In genomic region chr1:201982923-201983805, GRCh38 we compare ENCODE assay signal across 8 cellular contexts. TPM values are rescaled to one million over a fixed set of nuclear protein-coding genes. Genes with fewer than 3 reads are reported as not detected.
DNase-seq lines count a peak whose midpoint lies in the region; ATAC-seq and TF ChIP-seq lines count a peak whose summit lies in the region.

No MANE protein-coding gene starts in this region.

- H2AFZ ChIP-seq in H9 (ENCODE audit: low read length) (no peak overlapping the region), SU-DHL-6 (ENCODE audit: low read depth, low read length, severe bottlenecking) (peak overlapping the region; percentile 1)

- H3K27ac Mint-ChIP-seq in H9 = peak overlapping the region in 2 of 3 experiments; percentile 74 to 92; a peak in 4 of 7 replicates

- no peaks in the 10 kb centered on the region for H3K9me2 ChIP-seq in SU-DHL-6 (replicated peaks; ENCODE audit: insufficient read depth, low read length)

- no peak overlapping the region for H4K5ac ChIP-seq in H9 (ENCODE audit: insufficient read length, low read depth, low read length)

- H3K27ac ChIP-seq in H9 (ENCODE audit: insufficient read length, low read depth, low read length) (no peak overlapping the region), SU-DHL-6 (ENCODE audit: low read depth, low read length) (no peak overlapping the region), adipose tissue (ENCODE audit: low read depth, low read length) (peak overlapping the region; percentile 63), heart right ventricle (peak overlapping the region; percentile 33 to 98 (median 94)), uterus (peak overlapping the region; percentile 92 to 98)

- H3K27me3 ChIP-seq in H9 (ENCODE audit: insufficient read depth, low read length) (no peaks in the 10 kb centered on the region; the same call in 1 of the 2 replicates), SU-DHL-6 (ENCODE audit: low read length) (no peaks in the 10 kb centered on the region), heart right ventricle (no peaks in the 10 kb centered on the region), uterus (no peaks in the 10 kb centered on the region)

- intact Hi-C loops in heart right ventricle (cut with DNase I) = no loop called here
- intact Hi-C loops in posterior vena cava (cut with DNase I) = no loop called here
- intact Hi-C loops in uterus (cut with DNase I; ENCODE audit: low total_unique reads) = no loop called here

- H3K4me3 ChIP-seq in SU-DHL-6 (ENCODE audit: insufficient read depth, low read length, poor library complexity, severe bottlenecking) (peak overlapping the region; percentile 61), heart right ventricle (peak overlapping the region; percentile 56 to 100 (median 96)), uterus (peak overlapping the region; percentile 72 to 100)

- peak overlapping the region; percentile 66 for H3K18ac ChIP-seq in H9 (ENCODE audit: insufficient read length, low read depth, low read length)

- H3K23ac ChIP-seq in H9 (ENCODE audit: insufficient read length, low read depth, low read length) = no peak overlapping the region

- H3K23me2 ChIP-seq in H9 (ENCODE audit: insufficient read length, low read depth, low read length, poor library complexity, severe bottlenecking) = peaks cover 9% of the 10 kb centered on the region

- peak overlapping the region; percentile 94 to 96 for H3K4me3 Mint-ChIP-seq in H9

- peaks cover 0 to 8% (median 5%) of the 10 kb centered on the region in 3 experiments; a peak in 3 of 7 replicates for H3K36me3 Mint-ChIP-seq in H9 (ENCODE audit: insufficient read depth in 1 of 3, low read depth in 3 of 3)

- H4K8ac ChIP-seq in H9 (replicated peaks; ENCODE audit: insufficient read length, low read depth, low read length) = no peak overlapping the region

- DNase-seq in GM04504 (ENCODE audit: low read depth) (peak; percentile 50), H9 (peak; percentile 70), M059J (ENCODE audit: low read depth) (peak; percentile 89), heart right ventricle (peak; percentile 70 to 82), posterior vena cava (ENCODE audit: low spot score) (peak; percentile 94), uterus (peak; percentile 77 to 80)

- no peak overlapping the region for H3K4ac ChIP-seq in H9 (ENCODE audit: low read depth, low read length)

- peaks cover 11% of the 10 kb centered on the region for H3K27me3 Mint-ChIP-seq in H9 (ENCODE audit: low read depth)

- H4K20me1 ChIP-seq in H9 (ENCODE audit: control insufficient read depth, insufficient read depth, insufficient read length) (no peaks in the 10 kb centered on the region), SU-DHL-6 (ENCODE audit: low read depth, low read length) (no peaks in the 10 kb centered on the region)

- no peak overlapping the region for H3T11ph ChIP-seq in H9 (ENCODE audit: low read length)

- no peak overlapping the region for H4K91ac ChIP-seq in H9 (ENCODE audit: insufficient read length, low read depth, low read length)

- H3K9me3 Mint-ChIP-seq in H9 = no peaks in the 10 kb centered on the region

- peaks cover 18 to 21% of the 10 kb centered on the region in 2 experiments for H3K4me1 Mint-ChIP-seq in H9

- H3K36me3 ChIP-seq in SU-DHL-6 (ENCODE audit: low read length) (no peaks in the 10 kb centered on the region), heart right ventricle (peaks cover 0 to 8% (median 0%) of the 10 kb centered on the region in 9 donors), uterus (no peaks in the 10 kb centered on the region)

- H3K79me2 ChIP-seq in H9 (ENCODE audit: insufficient read depth, low read length) (peaks cover 7% of the 10 kb centered on the region; the same call in 1 of the 2 replicates), SU-DHL-6 (ENCODE audit: insufficient read depth, low read length) (no peaks in the 10 kb centered on the region)

- TF ChIP-seq POLR2A in uterus (IDR thresholded peaks at IDR 0.05) = no peak

- H3K56ac ChIP-seq in H9 (ENCODE audit: insufficient read length, low read depth, low read length) = no peak overlapping the region

- H2BK20ac ChIP-seq in H9 (ENCODE audit: low read depth, low read length, poor library complexity, severe bottlenecking) = no peak overlapping the region

- H3K4me2 ChIP-seq in H9 (ENCODE audit: insufficient read depth, insufficient read length, low read length) (peak overlapping the region; percentile 73), SU-DHL-6 (ENCODE audit: low read depth, low read length, poor library complexity, severe bottlenecking) (peak overlapping the region; percentile 67)

- no peak overlapping the region for H2BK12ac ChIP-seq in H9 (ENCODE audit: insufficient read length, low read depth, low read length)

- no peak overlapping the region for H2AK5ac ChIP-seq in H9 (ENCODE audit: insufficient read length, low read length)

- no peak; the same call in 1 of the 3 replicates for TF ChIP-seq CTCF in H9 (conservative IDR thresholded peaks at IDR 0.05)
- TF ChIP-seq CTCF in SU-DHL-6 (IDR thresholded peaks at IDR 0.05; ENCODE audit: insufficient read depth, low read length, poor library complexity, severe bottlenecking) = no peak
- peak in 2 of 9 donors; percentile 3 to 5 for TF ChIP-seq CTCF in heart right ventricle (IDR thresholded peaks at IDR 0.05)
- TF ChIP-seq CTCF in uterus (IDR thresholded peaks at IDR 0.05) = peak in 2 of 4 experiments; percentile 27 to 31

- H3K79me1 ChIP-seq in H9 (ENCODE audit: insufficient read depth, low read depth, low read length, poor library complexity, severe bottlenecking) = peaks cover 3% of the 10 kb centered on the region

- H3K4me1 ChIP-seq in H9 (ENCODE audit: insufficient read depth, low read length) (no peaks in the 10 kb centered on the region; the same call in 1 of the 2 replicates), heart right ventricle (peaks cover 0 to 52% (median 18%) of the 10 kb centered on the region in 9 donors), uterus (no peaks in the 10 kb centered on the region)

- peak overlapping the region; percentile 80 for H3K14ac ChIP-seq in H9 (ENCODE audit: insufficient read depth, low read length)

- H2BK120ac ChIP-seq in H9 (ENCODE audit: low read depth, low read length, poor library complexity, severe bottlenecking) = no peak overlapping the region

- H3K9ac ChIP-seq in H9 (ENCODE audit: extremely low read depth, insufficient read length, low read length) = peak overlapping the region; percentile 57
- H3K9ac ChIP-seq in SU-DHL-6 (ENCODE audit: low read length) = peak overlapping the region; percentile 58

- WGBS in H9 (ENCODE audit: extremely low coverage, insufficient read length, low lambda C conversion rate) = no CpG with 5 or more reads among the region's 53 CpGs
- 2% methylated on average over 42 to 53 of the region's 53 CpGs for WGBS in adipose tissue, 3 donors
- WGBS in heart right ventricle, 2 donors = 3 to 4% methylated on average over 51 to 53 of the region's 53 CpGs

- no peaks in the 10 kb centered on the region for H3F3A ChIP-seq in SU-DHL-6 (ENCODE audit: insufficient read depth)

- ATAC-seq in heart right ventricle = peak; percentile 80 to 92 (median 86)

- no peak overlapping the region for H2BK15ac ChIP-seq in H9 (ENCODE audit: low read depth, low read length)

- no peak overlapping the region for H2BK5ac ChIP-seq in H9 (ENCODE audit: insufficient read length, low read length)

- H3K9me3 ChIP-seq in H9 (ENCODE audit: control insufficient read depth, low read depth, low read length) (no peaks in the 10 kb centered on the region), SU-DHL-6 (ENCODE audit: insufficient read depth, low read length) (no peaks in the 10 kb centered on the region), heart right ventricle (no peaks in the 10 kb centered on the region), uterus (no peaks in the 10 kb centered on the region)

RNA-seq across cellular contexts. Expression of gene RNPEP, which starts 0.7 kb away (rescaled TPM):
- 49.2 and 49.9 TPM in 2 replicates for total RNA-seq in H9 (2021)
- 76.3 and 119 TPM in 2 replicates for total RNA-seq in M059J (2014; rRNA removed; shearing (Covaris generic))
- 10 to 100 TPM; 22.3 to 49.8 (median 29.6) TPM for polyA plus RNA-seq in adipose tissue
- total RNA-seq in heart right ventricle = 10 to 100 TPM; 11.1 to 27.4 (median 15.7) TPM
- polyA plus RNA-seq in heart right ventricle = 10 to 100 TPM; 13.8 to 24.0 TPM
- total RNA-seq in posterior vena cava = 10 to 100 TPM; 29.1 to 38.7 TPM
- total RNA-seq in uterus = 10 to 100 TPM; 17.9 to 64.8 (median 41.7) TPM

RNA-seq across cellular contexts. Expression of gene ELF3, which starts 27.2 kb away (rescaled TPM):
- total RNA-seq in H9 (2021) (9.1 and 10.4 TPM in 2 replicates), heart right ventricle (100 to 1,000 TPM in 1 of 10 donors, 10 to 100 TPM in 1, 1 to 10 TPM in 3, under 1 TPM in 3, not detected in 2; 0.09 to 255 (median 1.4) TPM), posterior vena cava (under 1 TPM; 0.37 to 0.48 TPM), uterus (10 to 100 TPM in 1 of 4 donors, 1 to 10 TPM in 3; 1.0 to 67.7 (median 2.0) TPM)
- total RNA-seq in M059J (2014; rRNA removed; shearing (Covaris generic)) = 0.15 and 2.3 TPM in 2 replicates
- polyA plus RNA-seq in adipose tissue (100 to 1,000 TPM in 1 of 3 donors, 10 to 100 TPM in 1, 1 to 10 TPM in 1; 2.2 to 222 (median 16.5) TPM), heart right ventricle (1 to 10 TPM in 1 of 2 donors, under 1 TPM in 1; 0.51 to 2.7 TPM)

RNA-seq across cellular contexts. Expression of gene TIMM17A, which starts 27.9 kb away (rescaled TPM):
- 60.3 and 60.9 TPM in 2 replicates for total RNA-seq in H9 (2021)
- 85.0 and 113 TPM in 2 replicates for total RNA-seq in M059J (2014; rRNA removed; shearing (Covaris generic))
- 10 to 100 TPM; 19.2 to 44.6 (median 38.0) TPM for polyA plus RNA-seq in adipose tissue
- 100 to 1,000 TPM in 2 of 10 donors, 10 to 100 TPM in 8; 71.1 to 113 (median 88.9) TPM for total RNA-seq in heart right ventricle
- 100 to 1,000 TPM in 1 of 2 donors, 10 to 100 TPM in 1; 49.7 to 105 TPM for polyA plus RNA-seq in heart right ventricle
- total RNA-seq in posterior vena cava = 10 to 100 TPM; 38.8 to 47.5 TPM
- 10 to 100 TPM; 18.7 to 34.9 (median 29.7) TPM for total RNA-seq in uterus

RNA-seq across cellular contexts. Expression of gene LMOD1, which starts 36.8 kb away (rescaled TPM):
- 0.31 and 0.44 TPM in 2 replicates for total RNA-seq in H9 (2021)
- 4.7 and 6.0 TPM in 2 replicates for total RNA-seq in M059J (2014; rRNA removed; shearing (Covaris generic))
- polyA plus RNA-seq in adipose tissue = 100 to 1,000 TPM in 1 of 3 donors, 10 to 100 TPM in 1, 1 to 10 TPM in 1; 3.3 to 102 (median 21.8) TPM
- 10 to 100 TPM in 4 of 10 donors, 1 to 10 TPM in 6; 3.6 to 15.2 (median 9.6) TPM for total RNA-seq in heart right ventricle
- 10 to 100 TPM in 1 of 2 donors, 1 to 10 TPM in 1; 9.9 to 22.7 TPM for polyA plus RNA-seq in heart right ventricle
- 100 to 1,000 TPM; 297 to 440 TPM for total RNA-seq in posterior vena cava
- 100 to 1,000 TPM in 3 of 4 donors, 10 to 100 TPM in 1; 38.9 to 377 (median 147) TPM for total RNA-seq in uterus

Comparison
In these comparisons a context has a peak if more than half of its experiments do, and no peak if none do; other contexts are left out.
1. H3K27ac ChIP-seq: peak in adipose tissue (single experiment), heart right ventricle (10 of 10) and uterus (2 of 2); none in H9 (single experiment) and SU-DHL-6 (single experiment).
2. Peak in every context shown above with its lines, with median percentiles within 50 percentile points of each other: DNase-seq and H3K4me3 ChIP-seq.